Comparison of ENCODE assay signal across 2 cellular contexts in genomic region chr4:153539058-153539826, GRCh38.
TF ChIP-seq lines count a peak whose summit lies in the region.

No MANE protein-coding gene starts in this region.

TF ChIP-seq in SK-N-SH, 30 proteins besides CTCF, POLR2A, EP300 and RAD21 (continued from another document):
- TF ChIP-seq PBX3 (IDR thresholded peaks at IDR 0.05), result no peak
- no peak for TF ChIP-seq SMC3 (IDR thresholded peaks at IDR 0.05; ENCODE audit: low read depth, low read length)
- TF ChIP-seq MEF2A (IDR thresholded peaks at IDR 0.05; ENCODE audit: borderline replicate concordance, low read depth), result no peak
- no peak for TF ChIP-seq IRF3 (IDR thresholded peaks at IDR 0.05; ENCODE audit: low read depth, low read length)

TF ChIP-seq in SK-N-SH treated with all-trans-retinoic acid at 6 μM for 48 hours, 23 proteins besides CTCF, POLR2A, EP300 and RAD21 (continued from another document):
- TF ChIP-seq, protein P1, sequence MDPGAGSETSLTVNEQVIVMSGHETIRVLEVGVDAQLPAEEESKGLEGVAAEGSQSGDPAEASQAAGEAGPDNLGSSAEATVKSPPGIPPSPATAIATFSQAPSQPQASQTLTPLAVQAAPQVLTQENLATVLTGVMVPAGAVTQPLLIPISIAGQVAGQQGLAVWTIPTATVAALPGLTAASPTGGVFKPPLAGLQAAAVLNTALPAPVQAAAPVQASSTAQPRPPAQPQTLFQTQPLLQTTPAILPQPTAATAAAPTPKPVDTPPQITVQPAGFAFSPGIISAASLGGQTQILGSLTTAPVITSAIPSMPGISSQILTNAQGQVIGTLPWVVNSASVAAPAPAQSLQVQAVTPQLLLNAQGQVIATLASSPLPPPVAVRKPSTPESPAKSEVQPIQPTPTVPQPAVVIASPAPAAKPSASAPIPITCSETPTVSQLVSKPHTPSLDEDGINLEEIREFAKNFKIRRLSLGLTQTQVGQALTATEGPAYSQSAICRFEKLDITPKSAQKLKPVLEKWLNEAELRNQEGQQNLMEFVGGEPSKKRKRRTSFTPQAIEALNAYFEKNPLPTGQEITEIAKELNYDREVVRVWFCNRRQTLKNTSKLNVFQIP (CRISPR knock-in tag; IDR thresholded peaks at IDR 0.05; ENCODE audit: borderline replicate concordance, low read depth), result no peak
- TF ChIP-seq TCF4 (CRISPR knock-in tag; IDR thresholded peaks at IDR 0.05; ENCODE audit: borderline replicate concordance), result no peak
- no peak for TF ChIP-seq CSDC2 (CRISPR knock-in tag; IDR thresholded peaks at IDR 0.05)
- no peak for TF ChIP-seq RARB (CRISPR knock-in tag; IDR thresholded peaks at IDR 0.05)
- TF ChIP-seq PPARA (CRISPR knock-in tag; IDR thresholded peaks at IDR 0.05; ENCODE audit: borderline replicate concordance), result no peak
- TF ChIP-seq OSR1 (CRISPR knock-in tag; IDR thresholded peaks at IDR 0.05), result no peak
